In the genomic region with DNA sequence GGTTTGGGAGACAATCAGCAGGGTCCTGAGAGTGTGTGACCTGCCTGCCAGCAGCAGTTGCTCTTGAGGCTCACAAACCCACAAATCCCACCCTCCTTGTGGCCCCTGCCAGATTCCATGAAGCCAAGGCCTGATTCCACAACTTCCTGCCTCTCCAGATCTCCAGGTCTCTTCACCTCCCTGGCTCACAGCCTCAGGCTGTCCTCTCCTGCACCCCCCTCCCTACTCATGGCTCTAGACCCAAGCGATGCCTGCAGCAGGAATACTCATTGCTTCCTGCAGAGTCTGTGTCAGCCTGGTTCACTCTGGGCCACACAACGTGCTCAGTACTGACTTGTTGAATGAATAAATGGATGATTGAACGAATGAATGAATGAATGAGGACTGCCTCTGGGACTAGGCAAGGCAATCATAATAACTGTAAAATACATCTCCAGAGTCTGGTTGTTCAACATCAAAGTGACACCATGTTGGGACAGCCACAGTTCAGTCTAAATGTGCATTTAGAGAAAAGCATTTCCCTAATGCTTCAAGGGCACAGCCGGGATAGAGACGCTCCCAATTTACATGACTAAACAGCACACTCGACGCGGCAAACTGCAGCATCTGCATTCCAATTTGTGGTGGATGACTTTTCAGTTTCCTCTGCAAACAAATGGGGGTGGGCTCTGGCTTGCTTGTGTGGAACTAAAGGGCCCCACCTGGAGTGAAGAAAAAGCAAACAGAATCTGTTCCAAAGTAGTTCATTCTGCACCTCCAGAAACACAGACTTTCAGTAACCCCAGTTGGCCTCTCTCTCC, we compare ENCODE assay signal across 21 cellular contexts.
DNase-seq lines count a peak whose midpoint lies in the region; ATAC-seq and TF ChIP-seq lines count a peak whose summit lies in the region.
"Had no signal": no experiment of that assay in that cellular context is flagged by ENCODE, and none has a peak within 500 bp of the region (broad histone marks: within the 10 kb centered on the region; RNA-seq: fewer than 3 reads in every experiment).

No MANE protein-coding gene starts in this region.

- no peak overlapping the region for H2AK5ac ChIP-seq in mesendoderm (ENCODE audit: low read length)

- no peak for ATAC-seq in HG03571 (IDR thresholded peaks at IDR 0.05; ENCODE audit: unreplicated experiment)
- no peak for ATAC-seq in HG03175 (IDR thresholded peaks at IDR 0.05; ENCODE audit: unreplicated experiment)
- ATAC-seq: heart left ventricle; right lobe of liver; stimulated activated effector memory CD8-positive, alpha-beta T cell treated with anti-CD3 and anti-CD28 coated beads, Interleukin-12 subunit alpha, Interleukin-12 subunit beta, amount 100 ng/mL, for 72 hours had no signal

- no peak overlapping the region for H2BK120ac ChIP-seq in mesendoderm (ENCODE audit: low read depth, low read length)

- peaks cover 25% of the 10 kb centered on the region for H3K27me3 Mint-ChIP-seq in chondrocyte (ENCODE audit: low read depth)

- H3K36me3 Mint-ChIP-seq in chondrocyte (ENCODE audit: low read depth) = peaks cover 3% of the 10 kb centered on the region
- H3K36me3 Mint-ChIP-seq: activated CD4-positive, alpha-beta memory T cell treated with anti-CD3 and anti-CD28 coated beads for 36 hours; CD4-positive, CD25-positive, alpha-beta regulatory T cell; stimulated activated effector memory CD8-positive, alpha-beta T cell treated with anti-CD3 and anti-CD28 coated beads, Interleukin-12 subunit alpha, Interleukin-12 subunit beta, amount 100 ng/mL, for 72 hours had no signal

- H3K9me3 Mint-ChIP-seq in chondrocyte (ENCODE audit: low read depth) = peaks cover 15% of the 10 kb centered on the region
- H3K9me3 Mint-ChIP-seq: activated CD4-positive, alpha-beta memory T cell treated with anti-CD3 and anti-CD28 coated beads for 36 hours; activated naive CD4-positive, alpha-beta T cell treated with anti-CD3 and anti-CD28 coated beads for 36 hours had no signal

- H3K4ac ChIP-seq in mesendoderm (ENCODE audit: low read depth, low read length) = no peak overlapping the region

- H3K4me1 Mint-ChIP-seq in chondrocyte (ENCODE audit: low read depth) = no peaks in the 10 kb centered on the region

- peak; percentile 85 for DNase-seq in H7
- DNase-seq in NCI-H2029 treated with DMSO at 0.1 percent for 48 hours (lab: John Stamatoyannopoulos, UW) = peak; percentile 75
- DNase-seq in chondrocyte (ENCODE audit: low spot score) = peak; percentile 34
- peak; percentile 81 for DNase-seq in mesendoderm
- no peak for DNase-seq in RPMI8226
- DNase-seq: activated CD4-positive, alpha-beta memory T cell treated with anti-CD3 and anti-CD28 coated beads for 36 hours; activated naive CD4-positive, alpha-beta T cell treated with anti-CD3 and anti-CD28 coated beads for 36 hours; activated T-cell treated with anti-CD3 and anti-CD28 coated beads, Interleukin-2, amount 50 U/mL, for 1 hour; CD4-positive, CD25-positive, alpha-beta regulatory T cell; DMS53; IMR-90; NCI-H187; NCI-H446 treated with DMSO at 0.1 percent for 48 hours; SHP77 treated with DMSO at 0.1 percent for 48 hours; testis; WERI-Rb-1 had no signal

- no peak overlapping the region for H3K4me3 ChIP-seq in H7 (ENCODE audit: insufficient read depth, low read depth, low read length)
- H3K4me3 ChIP-seq in mesendoderm (ENCODE audit: low read length) = no peak overlapping the region
- H3K4me3 ChIP-seq: heart left ventricle, right lobe of liver, testis had no signal

- no CpG with 5 or more reads among the region's 8 CpGs for WGBS in mesendoderm (ENCODE audit: extremely low coverage, insufficient coverage, low lambda C conversion rate)

- H3K79me1 ChIP-seq in mesendoderm (ENCODE audit: low read length) = no peaks in the 10 kb centered on the region

- no peak overlapping the region for H3K4me3 Mint-ChIP-seq in chondrocyte (ENCODE audit: unreplicated experiment)
- H3K4me3 Mint-ChIP-seq: activated CD4-positive, alpha-beta memory T cell treated with anti-CD3 and anti-CD28 coated beads for 36 hours; activated naive CD4-positive, alpha-beta T cell treated with anti-CD3 and anti-CD28 coated beads for 36 hours; stimulated activated effector memory CD8-positive, alpha-beta T cell treated with anti-CD3 and anti-CD28 coated beads, Interleukin-12 subunit alpha, Interleukin-12 subunit beta, amount 100 ng/mL, for 72 hours had no signal

- no peak overlapping the region for H3K9ac ChIP-seq in mesendoderm (ENCODE audit: low read length)

- no peak overlapping the region for H3K4me2 ChIP-seq in mesendoderm (ENCODE audit: low read length)

- peak overlapping the region; percentile 47 for H3K56ac ChIP-seq in mesendoderm (ENCODE audit: low read length)

- H3K79me2 ChIP-seq in mesendoderm (ENCODE audit: control insufficient read depth, insufficient read depth, low read length) = no peaks in the 10 kb centered on the region

- no peak overlapping the region for H4K5ac ChIP-seq in mesendoderm (ENCODE audit: low read length)

- no peaks in the 10 kb centered on the region for H3K36me3 ChIP-seq in H7 (replicated peaks; ENCODE audit: control insufficient read depth, insufficient read depth, low read length)
- no peaks in the 10 kb centered on the region for H3K36me3 ChIP-seq in mesendoderm (ENCODE audit: control insufficient read depth, insufficient read depth, low read length)
- H3K36me3 ChIP-seq: heart left ventricle, right lobe of liver, WERI-Rb-1 had no signal

- H3K27ac Mint-ChIP-seq in chondrocyte (ENCODE audit: unreplicated experiment) = no peak overlapping the region
- H3K27ac Mint-ChIP-seq: activated CD4-positive, alpha-beta memory T cell treated with anti-CD3 and anti-CD28 coated beads for 36 hours; activated naive CD4-positive, alpha-beta T cell treated with anti-CD3 and anti-CD28 coated beads for 36 hours; stimulated activated effector memory CD8-positive, alpha-beta T cell treated with anti-CD3 and anti-CD28 coated beads, Interleukin-12 subunit alpha, Interleukin-12 subunit beta, amount 100 ng/mL, for 72 hours had no signal

- H3K27me3 ChIP-seq in H7 (ENCODE audit: control insufficient read depth, insufficient read depth, low read length) (peaks cover 67% of the 10 kb centered on the region), mesendoderm (ENCODE audit: insufficient read depth, low read length, poor library complexity) (peaks cover 2% of the 10 kb centered on the region)
- H3K27me3 ChIP-seq: right lobe of liver, testis had no signal

- no peaks in the 10 kb centered on the region for H3K4me1 ChIP-seq in mesendoderm (ENCODE audit: control insufficient read depth, low read depth, low read length)
- H3K4me1 ChIP-seq: heart left ventricle, right lobe of liver, testis had no signal

- H4K8ac ChIP-seq in mesendoderm (ENCODE audit: low read depth, low read length) = no peak overlapping the region

- H3K23ac ChIP-seq in mesendoderm (ENCODE audit: low read length) = no peak overlapping the region

- no peak overlapping the region for H2BK15ac ChIP-seq in mesendoderm (replicated peaks; ENCODE audit: low read depth)

- no peak overlapping the region for H2BK5ac ChIP-seq in mesendoderm (ENCODE audit: low read length)

- TF ChIP-seq CTCF in chondrocyte (IDR thresholded peaks at IDR 0.05) = no peak

- H3K18ac ChIP-seq in mesendoderm (ENCODE audit: low read length) = no peak overlapping the region

- no peak overlapping the region for H3K27ac ChIP-seq in mesendoderm (ENCODE audit: low read depth, low read length)
- H3K27ac ChIP-seq: heart left ventricle, right lobe of liver, testis, WERI-Rb-1 had no signal
